19 cellular contexts compared by ENCODE assay signal in the genomic region with DNA sequence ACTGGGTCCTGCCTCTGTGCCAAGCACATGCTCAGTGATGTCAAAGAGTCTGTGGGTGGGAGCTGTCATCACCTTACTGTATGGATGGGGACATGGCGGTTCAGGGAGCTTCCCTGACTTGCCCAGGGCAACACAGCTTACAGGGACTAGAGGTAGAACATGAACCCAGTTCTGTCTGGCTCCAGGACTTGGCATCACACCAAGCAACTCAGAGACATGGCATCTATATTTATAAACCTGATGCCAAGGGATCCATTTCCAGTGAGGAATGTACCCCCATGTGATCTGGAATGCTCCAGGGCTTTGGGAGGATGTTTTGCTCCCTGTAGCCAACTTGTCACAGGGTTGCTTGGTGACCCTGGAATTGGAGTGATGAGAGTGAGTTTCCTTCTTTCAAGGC. TPM values are rescaled to one million over a fixed set of nuclear protein-coding genes. Genes with fewer than 3 reads are reported as not detected.
A peak's percentile ranks its signal among the peaks of the same experiment; 100 is the strongest.
DNase-seq lines count a peak whose midpoint lies in the region; ATAC-seq and TF ChIP-seq lines count a peak whose summit lies in the region.
"Had no signal": no experiment of that assay in that cellular context is flagged by ENCODE, and none has a peak within 500 bp of the region (broad histone marks: within the 10 kb centered on the region; RNA-seq: fewer than 3 reads in every experiment).

No MANE protein-coding gene starts in this region.

- no peak overlapping the region for H3K4me3 Mint-ChIP-seq in activated CD8-positive, alpha-beta memory T cell treated with anti-CD3 and anti-CD28 coated beads, Interleukin-2, amount 10 ng/mL, durations not matched to agents 7 days and 5 days
- H3K4me3 Mint-ChIP-seq in activated naive CD8-positive, alpha-beta T cell treated with anti-CD3 and anti-CD28 coated beads for 36 hours: no peak overlapping the region
- H3K4me3 Mint-ChIP-seq: naive B cell; stimulated activated naive CD8-positive, alpha-beta T cell treated with anti-CD3 and anti-CD28 coated beads, Interleukin-15, Interleukin-2, amounts not matched to agents 100 ng/mL and 50 ng/mL, for 24 hours had no signal

- H4K20me1 ChIP-seq in PC-3 (ENCODE audit: low read length): no peaks in the 10 kb centered on the region

- intact Hi-C loops in PC-3 (cut with micrococcal nuclease): no loop called here

- no peaks in the 10 kb centered on the region for H3K79me2 ChIP-seq in PC-3 (ENCODE audit: low read length)

- H3K4me2 ChIP-seq in PC-3 (ENCODE audit: low read length): no peak overlapping the region

- CTCF ChIA-PET in activated CD8-positive, alpha-beta memory T cell treated with anti-CD3 and anti-CD28 coated beads, Interleukin-2, amount 10 ng/mL, durations not matched to agents 7 days and 5 days (lab: Charles Lee): interaction anchor here (1.0 to 5.4 kb wide), 4 partner anchors 13 to 39 kb away, joined by 3 to 55 read pairs (median 10); partner anchors contain the start of gene TEX48
- CTCF ChIA-PET in PC-3 (lab: Charles Lee): no interaction called here

- H3K27ac ChIP-seq in PC-3 (ENCODE audit: low read length): peak overlapping the region; percentile 97
- H3K27ac ChIP-seq: brain microvascular endothelial cell had no signal

- H3K9me3 ChIP-seq in PC-3 (ENCODE audit: low read length): no peaks in the 10 kb centered on the region

- H3K9me3 Mint-ChIP-seq in activated CD8-positive, alpha-beta memory T cell treated with anti-CD3 and anti-CD28 coated beads, Interleukin-2, amount 10 ng/mL, durations not matched to agents 7 days and 5 days (ENCODE audit: low read depth): peaks cover 7% of the 10 kb centered on the region
- peaks cover 22% of the 10 kb centered on the region for H3K9me3 Mint-ChIP-seq in activated naive CD8-positive, alpha-beta T cell treated with anti-CD3 and anti-CD28 coated beads for 36 hours

- H3K27me3 ChIP-seq in PC-3 (ENCODE audit: low read length): no peaks in the 10 kb centered on the region
- H3K27me3 ChIP-seq: brain microvascular endothelial cell had no signal

- ATAC-seq in activated CD8-positive, alpha-beta memory T cell treated with anti-CD3 and anti-CD28 coated beads, Interleukin-2, amount 10 ng/mL, durations not matched to agents 7 days and 5 days: no peak
- ATAC-seq in PC-3 (no peak), HG03354 (IDR thresholded peaks at IDR 0.05; ENCODE audit: poor library complexity, severe bottlenecking, unreplicated experiment) (no peak), HG03439 (IDR thresholded peaks at IDR 0.05; ENCODE audit: unreplicated experiment) (no peak)
- ATAC-seq: HCT116 had no signal

- H3K9ac ChIP-seq in PC-3 (ENCODE audit: low read length): peak overlapping the region; percentile 76

- peak overlapping the region; percentile 94 for H3K27ac Mint-ChIP-seq in activated CD8-positive, alpha-beta memory T cell treated with anti-CD3 and anti-CD28 coated beads, Interleukin-2, amount 10 ng/mL, durations not matched to agents 7 days and 5 days
- peak overlapping the region; percentile 95 for H3K27ac Mint-ChIP-seq in activated naive CD8-positive, alpha-beta T cell treated with anti-CD3 and anti-CD28 coated beads for 36 hours
- H3K27ac Mint-ChIP-seq: naive B cell had no signal

- DNase-seq in activated CD8-positive, alpha-beta memory T cell treated with anti-CD3 and anti-CD28 coated beads, Interleukin-2, amount 10 ng/mL, durations not matched to agents 7 days and 5 days: no peak
- DNase-seq in activated CD8-positive, alpha-beta memory T cell treated with anti-CD3 and anti-CD28 coated beads, Interleukin-2, amount 50 U/mL, for 4 hours: no peak
- peak; percentile 70 for DNase-seq in PC-3
- DNase-seq in activated naive CD8-positive, alpha-beta T cell treated with anti-CD3 and anti-CD28 coated beads for 36 hours: no peak
- DNase-seq in kidney tubule cell (ENCODE audit: low spot score): peak; percentile 86
- no peak for DNase-seq in NCI-H1092 (lab: John Stamatoyannopoulos, UW)
- DNase-seq: activated CD4-positive, alpha-beta T cell treated with anti-CD3 and anti-CD28 coated beads, Interleukin-2, amount 50 U/mL, for 48 hours; activated effector memory CD4-positive, alpha-beta T cell treated with anti-CD3 and anti-CD28 coated beads, Interleukin-2, amount 50 U/mL, for 16 hours; brain microvascular endothelial cell; GDM1; KBM-7; naive B cell; NCI-H1417 had no signal

- H3F3A ChIP-seq in PC-3 (ENCODE audit: low read length, unreplicated experiment): no peaks in the 10 kb centered on the region

- H3K4me1 Mint-ChIP-seq in activated CD8-positive, alpha-beta memory T cell treated with anti-CD3 and anti-CD28 coated beads, Interleukin-2, amount 10 ng/mL, durations not matched to agents 7 days and 5 days: peaks cover 63% of the 10 kb centered on the region
- H3K4me1 Mint-ChIP-seq in activated naive CD8-positive, alpha-beta T cell treated with anti-CD3 and anti-CD28 coated beads for 36 hours: peaks cover 73% of the 10 kb centered on the region

- peaks cover 50% of the 10 kb centered on the region for H3K4me1 ChIP-seq in PC-3 (ENCODE audit: insufficient read depth, low read length)

- no peaks in the 10 kb centered on the region for H3K36me3 ChIP-seq in PC-3 (ENCODE audit: low read depth, low read length)
- H3K36me3 ChIP-seq: brain microvascular endothelial cell had no signal

- peaks cover 8% of the 10 kb centered on the region for H3K27me3 Mint-ChIP-seq in activated CD8-positive, alpha-beta memory T cell treated with anti-CD3 and anti-CD28 coated beads, Interleukin-2, amount 10 ng/mL, durations not matched to agents 7 days and 5 days
- H3K27me3 Mint-ChIP-seq in activated naive CD8-positive, alpha-beta T cell treated with anti-CD3 and anti-CD28 coated beads for 36 hours: peaks cover 4% of the 10 kb centered on the region

- no peak overlapping the region for H3K4me3 ChIP-seq in PC-3 (ENCODE audit: low read length)
- H3K4me3 ChIP-seq: skin epidermis had no signal

- H2AFZ ChIP-seq in PC-3 (ENCODE audit: low read length): no peak overlapping the region

- no TSS peak for BruUV-seq in PC-3 (replicated peaks; lab: Mats Ljungman, UMichigan)

- no peaks in the 10 kb centered on the region for H3K9me2 ChIP-seq in PC-3 (replicated peaks; ENCODE audit: low read length)

- POLR2A ChIA-PET in PC-3 (lab: Charles Lee; ENCODE audit: unreplicated experiment): no interaction called here

- TF ChIP-seq CTCF in PC-3 (conservative IDR thresholded peaks at IDR 0.05; ENCODE audit: low read depth, low read length): no peak

- peaks cover 47% of the 10 kb centered on the region for H3K36me3 Mint-ChIP-seq in activated CD8-positive, alpha-beta memory T cell treated with anti-CD3 and anti-CD28 coated beads, Interleukin-2, amount 10 ng/mL, durations not matched to agents 7 days and 5 days
- H3K36me3 Mint-ChIP-seq in activated naive CD8-positive, alpha-beta T cell treated with anti-CD3 and anti-CD28 coated beads for 36 hours: peaks cover 47% of the 10 kb centered on the region

RNA-seq across cellular contexts. Expression of gene TEX48, which starts 38.3 kb away (rescaled TPM):
- 1 to 10 TPM in 1 of 2 experiments, under 1 TPM in 1; 0.73 to 1.6 TPM for total RNA-seq in activated CD8-positive, alpha-beta memory T cell treated with anti-CD3 and anti-CD28 coated beads, Interleukin-2, amount 10 ng/mL, durations not matched to agents 7 days and 5 days
- total RNA-seq in PC-3 (2014; rRNA removed): 2.4 TPM in 1 of 2 replicates, not detected in the other
- total RNA-seq in activated naive CD8-positive, alpha-beta T cell treated with anti-CD3 and anti-CD28 coated beads for 36 hours: under 1 TPM; 0.70 to 0.80 TPM
- total RNA-seq: lower leg skin had no signal

Comparison
In these comparisons a context has a peak if more than half of its experiments do, and no peak if none do; other contexts are left out.
1. DNase-seq: peak in PC-3 (single experiment) and kidney tubule cell (single experiment); none in activated CD8-positive, alpha-beta memory T cell treated with anti-CD3 and anti-CD28 coated beads, Interleukin-2, amount 10 ng/mL, durations not matched to agents 7 days and 5 days (single experiment), activated CD8-positive, alpha-beta memory T cell treated with anti-CD3 and anti-CD28 coated beads, Interleukin-2, amount 50 U/mL, for 4 hours (single experiment), activated naive CD8-positive, alpha-beta T cell treated with anti-CD3 and anti-CD28 coated beads for 36 hours (single experiment) and NCI-H1092 (single experiment).